ENCODE assay signal across 7 cellular contexts in genomic region chr2:216108310-216108966, GRCh38. TPM values are rescaled to one million over a fixed set of nuclear protein-coding genes. Genes with fewer than 3 reads are reported as not detected.
A peak's percentile ranks its signal among the peaks of the same experiment; 100 is the strongest.
DNase-seq lines count a peak whose midpoint lies in the region; ATAC-seq, FAIRE-seq and TF ChIP-seq lines count a peak whose summit lies in the region.

No MANE protein-coding gene starts in this region.

- FAIRE-seq in small intestine (lab: Jason Lieb, UNC): no peak

- TF ChIP-seq CTCF in HFF-Myc (IDR thresholded peaks at IDR 0.05; ENCODE audit: low read depth, low read length, missing control alignments) (no peak), foreskin keratinocyte (conservative IDR thresholded peaks at IDR 0.05) (no peak), GM20000 (IDR thresholded peaks at IDR 0.05; ENCODE audit: extremely low read depth, missing control alignments) (no peak)

- H3K9ac ChIP-seq in SK-N-MC (ENCODE audit: insufficient read length): peak overlapping the region; percentile 96

- H3K36me3 ChIP-seq in SK-N-MC (ENCODE audit: insufficient read depth, low read length) (peaks cover 33% of the 10 kb centered on the region), small intestine (ENCODE audit: control insufficient read depth in 2 of 2, insufficient read depth in 2 of 2, low read length in 2 of 2) (peaks cover 0 to 3% of the 10 kb centered on the region in 2 donors)

- peak; percentile 24 for ATAC-seq in foreskin keratinocyte
- no peak for ATAC-seq in HG02973 (IDR thresholded peaks at IDR 0.05; ENCODE audit: unreplicated experiment)

- H3K9me3 ChIP-seq in SK-N-MC (ENCODE audit: low read depth, low read length) (no peaks in the 10 kb centered on the region), small intestine (ENCODE audit: control insufficient read depth, low read depth) (no peaks in the 10 kb centered on the region)

- H3K27me3 ChIP-seq in foreskin keratinocyte: no peaks in the 10 kb centered on the region
- H3K27me3 ChIP-seq in small intestine (ENCODE audit: control insufficient read depth in 2 of 2, insufficient read depth in 2 of 2, low read length in 2 of 2): no peaks in the 10 kb centered on the region

- H3K4me3 ChIP-seq in HFF-Myc (replicated peaks; ENCODE audit: low read depth, low read length) (peak overlapping the region; percentile 95), SK-N-MC (peak overlapping the region; percentile 97), small intestine (ENCODE audit: low read depth in 1 of 2, low read length in 2 of 2) (no peak overlapping the region)

- H3K27ac ChIP-seq in SK-N-MC (peak overlapping the region; percentile 98), foreskin keratinocyte (peak overlapping the region; percentile 58), small intestine (ENCODE audit: low read depth in 1 of 2, low read length in 1 of 2) (no peak overlapping the region)

- 27 to 46% (median 43%) methylated on average over 6 of the region's 6 CpGs for WGBS in small intestine, 3 donors

- H3K4me1 ChIP-seq in foreskin keratinocyte (peaks cover 8% of the 10 kb centered on the region), small intestine (ENCODE audit: control insufficient read depth in 2 of 2, insufficient read depth in 1 of 2, low read depth in 1 of 2, low read length in 1 of 2) (peaks cover 0 to 4% of the 10 kb centered on the region in 2 donors)

- DNase-seq in HFF-Myc (ENCODE audit: extremely low read depth, low read depth) (no peak), SK-N-MC (ENCODE audit: low read depth, low spot score) (no peak), foreskin keratinocyte (peak in 1 of 2 donors; percentile 19), small intestine (peak; percentile 25), NCI-H2107 treated with DMSO at 0.1 percent for 48 hours (lab: John Stamatoyannopoulos, UW; ENCODE audit: unreplicated experiment) (no peak), GM20000 (ENCODE audit: low spot score) (no peak)

RNA-seq across cellular contexts. Expression of gene XRCC5, which starts 0.7 kb away (rescaled TPM):
- 290 and 298 TPM in 2 replicates for total RNA-seq in foreskin keratinocyte
- polyA plus RNA-seq in foreskin keratinocyte (161 and 180 TPM in 2 replicates), small intestine (100 to 1,000 TPM in 1 of 3 donors, 10 to 100 TPM in 2; 76.7 to 119 (median 79.7) TPM)

RNA-seq across cellular contexts. Expression of gene TMEM169, which starts 26.7 kb away (rescaled TPM):
- total RNA-seq in foreskin keratinocyte: 0.11 TPM in 1 of 2 replicates, not detected in the other
- polyA plus RNA-seq in foreskin keratinocyte (0.04 TPM in 2 replicates), small intestine (1 to 10 TPM in 1 of 3 donors, under 1 TPM in 2; 0.54 to 1.1 (median 0.67) TPM)

RNA-seq across cellular contexts. Expression of gene PECR, which starts 26.8 kb away (rescaled TPM):
- total RNA-seq in foreskin keratinocyte: 8.1 and 8.6 TPM in 2 replicates
- polyA plus RNA-seq in foreskin keratinocyte (6.4 and 8.0 TPM in 2 replicates), small intestine (10 to 100 TPM; 22.3 to 54.3 (median 27.8) TPM)

Comparison
In these comparisons a context has a peak if more than half of its experiments do, and no peak if none do; other contexts are left out.
1. H3K4me3 ChIP-seq: peak in HFF-Myc (single experiment) and SK-N-MC (single experiment); none in small intestine (0 of 2).
2. H3K27ac ChIP-seq: peak in SK-N-MC (single experiment) and foreskin keratinocyte (single experiment); none in small intestine (0 of 2).